ENCODE assay signal across 9 cellular contexts in genomic region chr9:108478431-108478837, GRCh38.
DNase-seq lines count a peak whose midpoint lies in the region; ATAC-seq and TF ChIP-seq lines count a peak whose summit lies in the region.
"Had no signal": no experiment of that assay in that cellular context is flagged by ENCODE, and none has a peak within 500 bp of the region (broad histone marks: within the 10 kb centered on the region; RNA-seq: fewer than 3 reads in every experiment).

No MANE protein-coding gene starts in this region.

- H3K4me3 ChIP-seq in AG10803 (ENCODE audit: low read length) (0 out of 2 replicates have a peak overlapping the region, but pooled peaks have one; percentile 13), esophagus muscularis mucosa (no peak overlapping the region), tibial artery (no peak overlapping the region)

- H3K27me3 ChIP-seq in esophagus muscularis mucosa (no peaks in the 10 kb centered on the region), tibial artery (no peaks in the 10 kb centered on the region)

- H3K9me3 ChIP-seq in esophagus muscularis mucosa (no peaks in the 10 kb centered on the region), tibial artery (no peaks in the 10 kb centered on the region)

- H3K36me3 ChIP-seq in esophagus muscularis mucosa = no peaks in the 10 kb centered on the region
- H3K36me3 ChIP-seq in tibial artery = no peaks in the 10 kb centered on the region

- DNase-seq in AG10803 (ENCODE audit: low read depth) (peak; percentile 92), LoVo (ENCODE audit: low spot score) (peak; percentile 47), esophagus muscularis mucosa (ENCODE audit: extremely low spot score) (no peak), tibial artery (peak; percentile 52 to 86), NCI-H1105 (lab: John Stamatoyannopoulos, UW) (no peak), iPS-NIHi7 (ENCODE audit: extremely low spot score) (no peak), GM19240 (ENCODE audit: insufficient read length, low spot score) (no peak)
- DNase-seq: right cardiac atrium had no signal

- TF ChIP-seq CTCF in AG10803 (conservative IDR thresholded peaks at IDR 0.05; ENCODE audit: low read length) (peak; percentile 28; the same call in 1 of the 2 replicates), esophagus muscularis mucosa (IDR thresholded peaks at IDR 0.05) (peak in 1 of 3 experiments; percentile 6), tibial artery (IDR thresholded peaks at IDR 0.05) (peak in 1 of 2 experiments; percentile 27)

- WGBS in esophagus muscularis mucosa = 75% methylated on average over 2 of the region's 8 CpGs

- ATAC-seq in GM21526 (IDR thresholded peaks at IDR 0.05; ENCODE audit: low FRiP score, unreplicated experiment) = peak; percentile 31

- intact Hi-C loops in esophagus muscularis mucosa (cut with DNase I) (no loop called here), tibial artery (cut with DNase I; ENCODE audit: low total_unique reads) (loop anchor here (2.0 kb wide), 1 partner anchor 992 kb away; no protein-coding TSS in a partner anchor)

- TF ChIP-seq POLR2A in esophagus muscularis mucosa (IDR thresholded peaks at IDR 0.05; ENCODE audit: low read depth) = no peak

- H3K4me1 ChIP-seq in esophagus muscularis mucosa (peaks cover 3 to 22% (median 14%) of the 10 kb centered on the region in 4 donors), tibial artery (peaks cover 0 to 48% (median 17%) of the 10 kb centered on the region in 4 donors)

- TF ChIP-seq EP300 in esophagus muscularis mucosa (IDR thresholded peaks at IDR 0.05) = no peak

- H3K27ac ChIP-seq in esophagus muscularis mucosa (replicated peaks in 1 of 4) = peak overlapping the region; percentile 58 to 67 (median 62)
- peak overlapping the region; percentile 74 to 81 for H3K27ac ChIP-seq in tibial artery

Comparison
In these comparisons a context has a peak if more than half of its experiments do, and no peak if none do; other contexts are left out.
1. DNase-seq: peak in AG10803 (single experiment), LoVo (single experiment) and tibial artery (2 of 2); none in esophagus muscularis mucosa (single experiment), NCI-H1105 (single experiment), iPS-NIHi7 (single experiment) and GM19240 (single experiment).